Comparison of ENCODE assay signal across 1 cellular context in genomic region chr7:27169658-27170493, GRCh38.
TF ChIP-seq lines count a peak whose summit lies in the region.

No MANE protein-coding gene starts in this region.

TF ChIP-seq in IMR-90, 13 proteins besides CTCF, POLR2A, EP300 and RAD21:
- TF ChIP-seq BHLHE40 (IDR thresholded peaks at IDR 0.05; ENCODE audit: low read depth, low read length) (no peak), MXI1 (IDR thresholded peaks at IDR 0.05; ENCODE audit: borderline replicate concordance, low read depth, low read length) (no peak)
TF ChIP-seq in IMR-90: peak in this region for 0.
